Comparison of ENCODE assay signal across 28 cellular contexts in genomic region chr9:6993531-6993930, GRCh38.
"Had no signal": no experiment of that assay in that cellular context is flagged by ENCODE, and none has a peak within 500 bp of the region (broad histone marks: within the 10 kb centered on the region; RNA-seq: fewer than 3 reads in every experiment).

No MANE protein-coding gene starts in this region.

- H3K4me3 Mint-ChIP-seq: dendritic cell treated with granulocyte-macrophage colony-stimulating factor and Interleukin-4, amounts not matched to agents 40 ng/mL and 50 ng/mL, for 4 days; effector memory CD8-positive, alpha-beta T cell; endodermal cell; mesothelial cell of epicardium; naive B cell had no signal

- H3K4me1 Mint-ChIP-seq: endodermal cell, mesothelial cell of epicardium had no signal

- H3K4me1 ChIP-seq: colonic mucosa, esophagus squamous epithelium, gastrocnemius medialis, heart right ventricle, left lung, lower lobe of right lung had no signal

- H3K27ac ChIP-seq: colonic mucosa, epithelial cell of prostate, esophagus squamous epithelium, gastrocnemius medialis, heart right ventricle, left lung, lower lobe of right lung had no signal

- H3K27me3 Mint-ChIP-seq: dendritic cell treated with granulocyte-macrophage colony-stimulating factor and Interleukin-4, amounts not matched to agents 40 ng/mL and 50 ng/mL, for 4 days; effector memory CD8-positive, alpha-beta T cell; naive B cell had no signal

- DNase-seq: colonic mucosa; cortex of kidney; effector CD8-positive, alpha-beta T cell; effector memory CD8-positive, alpha-beta T cell; endodermal cell; erythroblast; esophagus squamous epithelium; foreskin fibroblast; foreskin melanocyte; gastrocnemius medialis; glutamatergic neuron; head of caudate nucleus; heart right ventricle; hippocampal formation; islet precursor cell; kidney; kidney glomerular epithelial cell; left colon; left lung; left ventricle myocardium superior; lower lobe of right lung; mesenchymal stem cell; mucosa of descending colon; naive B cell had no signal

- H3K27me3 ChIP-seq: colonic mucosa, esophagus squamous epithelium, gastrocnemius medialis, heart right ventricle, left lung had no signal

- H3K27ac Mint-ChIP-seq: dendritic cell treated with granulocyte-macrophage colony-stimulating factor and Interleukin-4, amounts not matched to agents 40 ng/mL and 50 ng/mL, for 4 days; effector memory CD8-positive, alpha-beta T cell; endodermal cell; mesothelial cell of epicardium had no signal

- H3K36me3 ChIP-seq: colonic mucosa had no signal

- ATAC-seq: effector memory CD8-positive, alpha-beta T cell; esophagus mucosa; gastrocnemius medialis; heart right ventricle; left colon; left lung; left ventricle myocardium superior; lower lobe of right lung; mucosa of descending colon had no signal

- H3K4me3 ChIP-seq: colonic mucosa, esophagus squamous epithelium, gastrocnemius medialis, heart right ventricle, left lung, lower lobe of right lung, mucosa of descending colon had no signal

- H3K9me3 Mint-ChIP-seq: dendritic cell treated with granulocyte-macrophage colony-stimulating factor and Interleukin-4, amounts not matched to agents 40 ng/mL and 50 ng/mL, for 4 days; effector memory CD8-positive, alpha-beta T cell; endodermal cell; mesothelial cell of epicardium had no signal

- H3K9me3 ChIP-seq: colonic mucosa, esophagus squamous epithelium, gastrocnemius medialis, heart right ventricle, left lung, lower lobe of right lung, mucosa of descending colon had no signal
